Comparison of ENCODE assay signal across 7 cellular contexts in genomic region chr2:90289291-90289980, GRCh38.
A peak's percentile ranks its signal among the peaks of the same experiment; 100 is the strongest.
DNase-seq lines count a peak whose midpoint lies in the region; ATAC-seq, FAIRE-seq and TF ChIP-seq lines count a peak whose summit lies in the region.
"Not testable (repeated sequence)": the region's sequence is repeated elsewhere in the genome, so short reads cannot be mapped to it uniquely, and the experiment has no call there.

No MANE protein-coding gene starts in this region.

- H3K9me3 ChIP-seq in RWPE2 (ENCODE audit: severe bottlenecking); kidney (ENCODE audit: control insufficient read depth in 1 of 2, low read length in 2 of 2); upper lobe of left lung: not testable (repeated sequence)

- not testable (repeated sequence) for TF ChIP-seq POLR2A in upper lobe of left lung (IDR thresholded peaks at IDR 0.05)

- H3K9me3 Mint-ChIP-seq in activated T-helper 1 cell treated with anti-CD3 and anti-CD28 coated beads, Interleukin-12 subunit alpha, Interleukin-12 subunit beta, Interleukin-2, Interleukin-4 antibody, amounts not matched to agents 30 ng/mL and 10 ng/mL and 1 ng/mL, durations not matched to agents 14 hours and 24 hours and 36 hours; type B pancreatic cell: not testable (repeated sequence)

- peak overlapping the region; percentile 19 for H3K4me3 Mint-ChIP-seq in activated T-helper 1 cell treated with anti-CD3 and anti-CD28 coated beads, Interleukin-12 subunit alpha, Interleukin-12 subunit beta, Interleukin-2, Interleukin-4 antibody, amounts not matched to agents 30 ng/mL and 10 ng/mL and 1 ng/mL, durations not matched to agents 14 hours and 24 hours and 36 hours
- not testable (repeated sequence) for H3K4me3 Mint-ChIP-seq in type B pancreatic cell

- H3K27ac ChIP-seq in RWPE2 (ENCODE audit: poor library complexity, severe bottlenecking); coronary artery; kidney (ENCODE audit: low read depth in 2 of 2, low read length in 2 of 2); upper lobe of left lung: not testable (repeated sequence)

- H3K9ac ChIP-seq in kidney (ENCODE audit: low read length in 2 of 2), result not testable (repeated sequence)

- TF ChIP-seq EP300 in upper lobe of left lung (IDR thresholded peaks at IDR 0.05), result not testable (repeated sequence)

- DNase-seq in RWPE2 (ENCODE audit: low spot score) (peak; percentile 59), coronary artery (ENCODE audit: low spot score) (peak; percentile 57), islet precursor cell (peak; percentile 3), kidney (peak; percentile 51), type B pancreatic cell (ENCODE audit: extremely low spot score, unreplicated experiment) (peak; percentile 51), upper lobe of left lung (peak; percentile 30 to 52)
- not testable (repeated sequence) for DNase-seq in activated T-helper 1 cell treated with anti-CD3 and anti-CD28 coated beads, Interleukin-12 subunit alpha, Interleukin-12 subunit beta, Interleukin-2, Interleukin-4 antibody, amounts not matched to agents 30 ng/mL and 10 ng/mL and 1 ng/mL, durations not matched to agents 14 hours and 24 hours and 36 hours (ENCODE audit: low spot score)

- not testable (repeated sequence) for H3K36me3 ChIP-seq in RWPE2 (ENCODE audit: low read depth); kidney (ENCODE audit: control insufficient read depth in 1 of 2, insufficient read depth in 2 of 2, low read length in 2 of 2); upper lobe of left lung

- TF ChIP-seq CTCF in RWPE2 (IDR thresholded peaks at IDR 0.05; ENCODE audit: poor library complexity, severe bottlenecking); coronary artery (IDR thresholded peaks at IDR 0.05); kidney (IDR thresholded peaks at IDR 0.05; ENCODE audit: borderline replicate concordance, extremely low read depth, insufficient read depth); type B pancreatic cell (conservative IDR thresholded peaks at IDR 0.05); upper lobe of left lung (IDR thresholded peaks at IDR 0.05): not testable (repeated sequence)

- not testable (repeated sequence) for H3K27me3 ChIP-seq in RWPE2 (ENCODE audit: insufficient read depth, poor library complexity, severe bottlenecking); upper lobe of left lung

- not testable (repeated sequence) for H3K27ac Mint-ChIP-seq in activated T-helper 1 cell treated with anti-CD3 and anti-CD28 coated beads, Interleukin-12 subunit alpha, Interleukin-12 subunit beta, Interleukin-2, Interleukin-4 antibody, amounts not matched to agents 30 ng/mL and 10 ng/mL and 1 ng/mL, durations not matched to agents 14 hours and 24 hours and 36 hours; type B pancreatic cell

- H3K4me1 ChIP-seq in RWPE2 (ENCODE audit: insufficient read depth, poor library complexity, severe bottlenecking); kidney (ENCODE audit: control insufficient read depth in 1 of 2, insufficient read depth in 1 of 2, low read depth in 1 of 2, low read length in 2 of 2); upper lobe of left lung: not testable (repeated sequence)

- not testable (repeated sequence) for H3K36me3 Mint-ChIP-seq in activated T-helper 1 cell treated with anti-CD3 and anti-CD28 coated beads, Interleukin-12 subunit alpha, Interleukin-12 subunit beta, Interleukin-2, Interleukin-4 antibody, amounts not matched to agents 30 ng/mL and 10 ng/mL and 1 ng/mL, durations not matched to agents 14 hours and 24 hours and 36 hours (ENCODE audit: low read depth); type B pancreatic cell

- not testable (repeated sequence) for FAIRE-seq in kidney (lab: Jason Lieb, UNC)

- H3K4me1 Mint-ChIP-seq in activated T-helper 1 cell treated with anti-CD3 and anti-CD28 coated beads, Interleukin-12 subunit alpha, Interleukin-12 subunit beta, Interleukin-2, Interleukin-4 antibody, amounts not matched to agents 30 ng/mL and 10 ng/mL and 1 ng/mL, durations not matched to agents 14 hours and 24 hours and 36 hours (ENCODE audit: low read depth); type B pancreatic cell (ENCODE audit: unreplicated experiment): not testable (repeated sequence)

- H3K27me3 Mint-ChIP-seq in activated T-helper 1 cell treated with anti-CD3 and anti-CD28 coated beads, Interleukin-12 subunit alpha, Interleukin-12 subunit beta, Interleukin-2, Interleukin-4 antibody, amounts not matched to agents 30 ng/mL and 10 ng/mL and 1 ng/mL, durations not matched to agents 14 hours and 24 hours and 36 hours (ENCODE audit: insufficient read depth); type B pancreatic cell: not testable (repeated sequence)

- not testable (repeated sequence) for ATAC-seq in RWPE2 (ENCODE audit: low read depth); upper lobe of left lung (ENCODE audit: low FRiP score in 2 of 2)

- intact Hi-C loops in activated T-helper 1 cell treated with anti-CD3 and anti-CD28 coated beads, Interleukin-12 subunit alpha, Interleukin-12 subunit beta, Interleukin-2, Interleukin-4 antibody, amounts not matched to agents 30 ng/mL and 10 ng/mL and 1 ng/mL, durations not matched to agents 14 hours and 24 hours and 36 hours (cut with micrococcal nuclease); kidney (cut with DNase I): not testable (repeated sequence)

- not testable (repeated sequence) for H3K4me3 ChIP-seq in RWPE2 (ENCODE audit: severe bottlenecking); coronary artery; kidney (ENCODE audit: low read length in 2 of 2); upper lobe of left lung

- 80% methylated on average over 2 of the region's 6 CpGs; no CpG with 5 or more reads in 1 of the 2 donors for WGBS in upper lobe of left lung, 2 donors
